In genomic region chr4:74190332-74190731, GRCh38 we compare ENCODE assay signal across 24 cellular contexts. TPM values are rescaled to one million over a fixed set of nuclear protein-coding genes. Genes with fewer than 3 reads are reported as not detected.
"Had no signal": no experiment of that assay in that cellular context is flagged by ENCODE, and none has a peak within 500 bp of the region (broad histone marks: within the 10 kb centered on the region; RNA-seq: fewer than 3 reads in every experiment).

No MANE protein-coding gene starts in this region.

- H3K9me3 ChIP-seq: ascending aorta had no signal

- H3K36me3 ChIP-seq: ascending aorta had no signal

- H3K4me1 ChIP-seq: ascending aorta had no signal

- DNase-seq: activated B cell treated with CpG ODN at 0.5 μM for 24 hours; activated CD4-positive, alpha-beta T cell treated with anti-CD3 and anti-CD28 coated beads for 1 hour; activated CD4-positive, alpha-beta T cell treated with anti-CD3 and anti-CD28 coated beads, Interleukin-2, amount 10 ng/mL, durations not matched to agents 24 days and 14 days; activated CD4-positive, alpha-beta T cell treated with anti-CD3 and anti-CD28 coated beads, Interleukin-2, amount 50 U/mL, for 48 hours; activated CD8-positive, alpha-beta memory T cell treated with anti-CD3 and anti-CD28 coated beads, Interleukin-2, amount 10 ng/mL, durations not matched to agents 7 days and 5 days; activated effector memory CD4-positive, alpha-beta T cell treated with Interleukin-2 at 50 U/mL for 16 hours; activated naive CD4-positive, alpha-beta T cell; activated T-cell treated with anti-CD3 and anti-CD28 coated beads, Interleukin-2, amount 50 U/mL, for 24 hours; amniotic stem cell; Karpas-422; NCI-H1048; NCI-H1930; NCI-H2171; NCI-H226; NCI-H526 treated with DMSO at 0.1 percent for 48 hours; SIG-M5; T-helper 17 cell; T1000 had no signal

- H3K27me3 ChIP-seq: ascending aorta had no signal

- H3K36me3 Mint-ChIP-seq: activated CD8-positive, alpha-beta memory T cell treated with anti-CD3 and anti-CD28 coated beads, Interleukin-2, amount 10 ng/mL, durations not matched to agents 7 days and 5 days; activated naive CD4-positive, alpha-beta T cell treated with anti-CD3 and anti-CD28 coated beads, Interleukin-2, amount 50 U/mL, for 24 hours had no signal

- H3K27me3 Mint-ChIP-seq: activated B cell treated with CpG ODN at 0.5 μM for 24 hours; activated CD8-positive, alpha-beta memory T cell treated with anti-CD3 and anti-CD28 coated beads, Interleukin-2, amount 10 ng/mL, durations not matched to agents 7 days and 5 days; activated naive CD4-positive, alpha-beta T cell treated with anti-CD3 and anti-CD28 coated beads, Interleukin-2, amount 50 U/mL, for 24 hours; activated T-cell treated with anti-CD3 and anti-CD28 coated beads, Interleukin-2, amount 50 U/mL, for 24 hours; brain; central memory CD8-positive, alpha-beta T cell; T-helper 17 cell had no signal

- H3K4me3 ChIP-seq: ascending aorta had no signal

- H3K4me1 Mint-ChIP-seq: activated B cell treated with CpG ODN at 0.5 μM for 24 hours; activated CD4-positive, alpha-beta T cell treated with anti-CD3 and anti-CD28 coated beads, Interleukin-2, amount 10 ng/mL, durations not matched to agents 24 days and 14 days; activated CD8-positive, alpha-beta memory T cell treated with anti-CD3 and anti-CD28 coated beads, Interleukin-2, amount 10 ng/mL, durations not matched to agents 7 days and 5 days; activated naive CD4-positive, alpha-beta T cell treated with anti-CD3 and anti-CD28 coated beads, Interleukin-2, amount 50 U/mL, for 24 hours; brain; central memory CD8-positive, alpha-beta T cell; T-helper 17 cell had no signal

- H3K27ac ChIP-seq: ascending aorta had no signal

- ATAC-seq: activated CD8-positive, alpha-beta memory T cell treated with anti-CD3 and anti-CD28 coated beads, Interleukin-2, amount 10 ng/mL, durations not matched to agents 7 days and 5 days; T-helper 17 cell had no signal

- H3K4me3 Mint-ChIP-seq: activated B cell treated with CpG ODN at 0.5 μM for 24 hours; activated CD4-positive, alpha-beta T cell treated with anti-CD3 and anti-CD28 coated beads, Interleukin-2, amount 10 ng/mL, durations not matched to agents 24 days and 14 days; activated CD8-positive, alpha-beta memory T cell treated with anti-CD3 and anti-CD28 coated beads, Interleukin-2, amount 10 ng/mL, durations not matched to agents 7 days and 5 days; activated naive CD4-positive, alpha-beta T cell treated with anti-CD3 and anti-CD28 coated beads, Interleukin-2, amount 50 U/mL, for 24 hours; activated T-cell treated with anti-CD3 and anti-CD28 coated beads, Interleukin-2, amount 50 U/mL, for 24 hours; activated T-helper 1 cell treated with anti-CD3 and anti-CD28 coated beads, Interleukin-12 subunit alpha, Interleukin-12 subunit beta, Interleukin-2, Interleukin-4 antibody, amounts not matched to agents 30 ng/mL and 10 ng/mL and 1 ng/mL, durations not matched to agents 14 hours and 24 hours and 36 hours; brain; central memory CD8-positive, alpha-beta T cell; T-helper 17 cell had no signal

- H3K9me3 Mint-ChIP-seq: activated B cell treated with CpG ODN at 0.5 μM for 24 hours; activated CD4-positive, alpha-beta T cell treated with anti-CD3 and anti-CD28 coated beads, Interleukin-2, amount 10 ng/mL, durations not matched to agents 24 days and 14 days; activated naive CD4-positive, alpha-beta T cell treated with anti-CD3 and anti-CD28 coated beads, Interleukin-2, amount 50 U/mL, for 24 hours; activated T-cell treated with anti-CD3 and anti-CD28 coated beads, Interleukin-2, amount 50 U/mL, for 24 hours; activated T-helper 1 cell treated with anti-CD3 and anti-CD28 coated beads, Interleukin-12 subunit alpha, Interleukin-12 subunit beta, Interleukin-2, Interleukin-4 antibody, amounts not matched to agents 30 ng/mL and 10 ng/mL and 1 ng/mL, durations not matched to agents 14 hours and 24 hours and 36 hours; brain; central memory CD8-positive, alpha-beta T cell had no signal

- FAIRE-seq: TTC549 had no signal

- H3K27ac Mint-ChIP-seq: activated B cell treated with CpG ODN at 0.5 μM for 24 hours; activated CD4-positive, alpha-beta T cell treated with anti-CD3 and anti-CD28 coated beads, Interleukin-2, amount 10 ng/mL, durations not matched to agents 24 days and 14 days; activated CD8-positive, alpha-beta memory T cell treated with anti-CD3 and anti-CD28 coated beads, Interleukin-2, amount 10 ng/mL, durations not matched to agents 7 days and 5 days; activated naive CD4-positive, alpha-beta T cell treated with anti-CD3 and anti-CD28 coated beads, Interleukin-2, amount 50 U/mL, for 24 hours; activated T-cell treated with anti-CD3 and anti-CD28 coated beads, Interleukin-2, amount 50 U/mL, for 24 hours; activated T-helper 1 cell treated with anti-CD3 and anti-CD28 coated beads, Interleukin-12 subunit alpha, Interleukin-12 subunit beta, Interleukin-2, Interleukin-4 antibody, amounts not matched to agents 30 ng/mL and 10 ng/mL and 1 ng/mL, durations not matched to agents 14 hours and 24 hours and 36 hours; brain; T-helper 17 cell had no signal

RNA-seq across cellular contexts. Expression of gene MTHFD2L, which starts 32.4 kb away (rescaled TPM):
- total RNA-seq: ascending aorta had no signal
